In genomic region chr5:891837-892389, GRCh38 we compare ENCODE assay signal across 8 cellular contexts. TPM values are rescaled to one million over a fixed set of nuclear protein-coding genes. Genes with fewer than 3 reads are reported as not detected.
A peak's percentile ranks its signal among the peaks of the same experiment; 100 is the strongest.
DNase-seq lines count a peak whose midpoint lies in the region; ATAC-seq and TF ChIP-seq lines count a peak whose summit lies in the region.

No MANE protein-coding gene starts in this region.

- H3K4me1 Mint-ChIP-seq in activated naive CD8-positive, alpha-beta T cell treated with anti-CD3 and anti-CD28 coated beads for 36 hours, result peaks cover 24% of the 10 kb centered on the region

- peak overlapping the region; percentile 100 for H2AFZ ChIP-seq in IMR-90 (replicated peaks; ENCODE audit: low read length, poor library complexity)

- DNase-seq in stimulated activated CD4-positive, alpha-beta T cell treated with anti-CD3 and anti-CD28 coated beads, Interleukin-15, amount 100 ng/mL, for 24 hours, result peak; percentile 24
- no peak for DNase-seq in stimulated activated CD4-positive, alpha-beta T cell treated with anti-CD3 and anti-CD28 coated beads, Interleukin-4, amount 100 ng/mL, for 1 hour
- DNase-seq in IMR-90, result peak; percentile 17
- DNase-seq in activated naive CD8-positive, alpha-beta T cell treated with anti-CD3 and anti-CD28 coated beads for 36 hours, result no peak
- DNase-seq in left ventricle myocardium superior, result no peak
- no peak for DNase-seq in retinal pigment epithelial cell (ENCODE audit: low read depth)
- no peak for DNase-seq in islet precursor cell

- peak overlapping the region; percentile 90 to 93 for H4K8ac ChIP-seq in IMR-90 (ENCODE audit: low read depth in 2 of 2, low read length in 2 of 2)

- no peaks in the 10 kb centered on the region; the same call in 1 of the 2 replicates for H3K9me1 ChIP-seq in IMR-90 (ENCODE audit: insufficient read depth, low read length)

- peak overlapping the region; percentile 85 for H3K4me3 Mint-ChIP-seq in activated naive CD8-positive, alpha-beta T cell treated with anti-CD3 and anti-CD28 coated beads for 36 hours

- in situ Hi-C loops in IMR-90 (cut with MboI; ENCODE audit: low sequenced_read_pairs), result no loop called here

- H3K18ac ChIP-seq in IMR-90 (ENCODE audit: low read depth, low read length), result peak overlapping the region; percentile 27; the same call in 1 of the 2 replicates

- peak overlapping the region; percentile 98 for H3K9ac ChIP-seq in IMR-90 (ENCODE audit: low read depth, low read length)

- H3K9me3 Mint-ChIP-seq in activated naive CD8-positive, alpha-beta T cell treated with anti-CD3 and anti-CD28 coated beads for 36 hours, result no peaks in the 10 kb centered on the region

- H2BK120ac ChIP-seq in IMR-90 (ENCODE audit: low read depth, low read length), result peak overlapping the region; percentile 53; the same call in 1 of the 2 replicates

- no peaks in the 10 kb centered on the region for H3K27me3 Mint-ChIP-seq in activated naive CD8-positive, alpha-beta T cell treated with anti-CD3 and anti-CD28 coated beads for 36 hours

- H4K91ac ChIP-seq in IMR-90 (ENCODE audit: insufficient read depth, low read depth, low read length), result peak overlapping the region; percentile 78

- H4K20me1 ChIP-seq in IMR-90 (ENCODE audit: insufficient read depth, low read length), result no peaks in the 10 kb centered on the region; the same call in 1 of the 2 replicates

- ATAC-seq in IMR-90 (ENCODE audit: low read depth) (peak; percentile 45), left ventricle myocardium superior (peak; percentile 32), GM21737 (IDR thresholded peaks at IDR 0.05; ENCODE audit: unreplicated experiment) (no peak)

- peak overlapping the region; percentile 96 for H3K23ac ChIP-seq in IMR-90 (ENCODE audit: low read depth, low read length)

- H3K56ac ChIP-seq in IMR-90 (ENCODE audit: extremely low read depth, insufficient read depth, low read length), result peak overlapping the region; percentile 56

- no peaks in the 10 kb centered on the region for H3K27me3 ChIP-seq in IMR-90 (ENCODE audit: control insufficient read depth, insufficient read depth, low read length)

- H3K4me3 ChIP-seq in IMR-90 (ENCODE audit: insufficient read depth, low read depth, low read length), result peak overlapping the region; percentile 100
- peak overlapping the region; percentile 91 for H3K4me3 ChIP-seq in retinal pigment epithelial cell (ENCODE audit: low read length)

- H3K4me1 ChIP-seq in IMR-90 (ENCODE audit: control insufficient read depth, insufficient read depth, low read length), result peaks cover 8% of the 10 kb centered on the region

- H4K5ac ChIP-seq in IMR-90 (ENCODE audit: low read depth, low read length), result peak overlapping the region; percentile 96

- H3K27ac ChIP-seq in IMR-90 (ENCODE audit: insufficient read depth, low read length), result peak overlapping the region; percentile 96

- POLR2A ChIA-PET in IMR-90 (lab: Charles Lee; ENCODE audit: unreplicated experiment), result no interaction called here

- intact Hi-C loops in IMR-90 (cut with micrococcal nuclease) (no loop called here), left ventricle myocardium superior (cut with micrococcal nuclease) (no loop called here)

- H2BK5ac ChIP-seq in IMR-90 (ENCODE audit: low read depth, low read length, poor library complexity, severe bottlenecking), result peak overlapping the region; percentile 90

- peak overlapping the region; percentile 94 for H3K4ac ChIP-seq in IMR-90 (ENCODE audit: low read depth, low read length)

- TF ChIP-seq POLR2A in IMR-90 (IDR thresholded peaks at IDR 0.05; ENCODE audit: low read depth, low read length), result no peak

- no peak for TF ChIP-seq RAD21 in IMR-90 (IDR thresholded peaks at IDR 0.05; ENCODE audit: low read length)

- H2BK20ac ChIP-seq in IMR-90 (ENCODE audit: low read depth, low read length), result no peak overlapping the region

- WGBS in IMR-90 (ENCODE audit: extremely low coverage in 2 of 2, insufficient read length in 1 of 2), 2 experiments, result 41% methylated on average over 6 of the region's 25 CpGs; no CpG with 5 or more reads in 1 of the 2 experiments

- H3K4me2 ChIP-seq in IMR-90 (ENCODE audit: low read depth, low read length), result peak overlapping the region; percentile 100

- dilution Hi-C loops in IMR-90 (cut with HindIII; ENCODE audit: low sequenced_read_pairs, unreplicated experiment), result no loop called here

- CTCF ChIA-PET in IMR-90 (lab: Yijun Ruan, JAX), result interaction anchor here (1.7 kb wide), 1 partner anchor 11 kb away, joined by 4 read pairs; no protein-coding TSS in a partner anchor

- peak overlapping the region; percentile 90 for H3K27ac Mint-ChIP-seq in activated naive CD8-positive, alpha-beta T cell treated with anti-CD3 and anti-CD28 coated beads for 36 hours

- H3K14ac ChIP-seq in IMR-90 (replicated peaks; ENCODE audit: low read depth, low read length), result peak overlapping the region; percentile 96

- no peaks in the 10 kb centered on the region for H3K9me3 ChIP-seq in IMR-90 (ENCODE audit: control insufficient read depth, insufficient read depth, low read length)

- H2BK15ac ChIP-seq in IMR-90 (ENCODE audit: low read depth, low read length), result no peak overlapping the region

- H3K36me3 ChIP-seq in IMR-90 (ENCODE audit: control insufficient read depth, insufficient read depth, low read length), result peaks cover 38% of the 10 kb centered on the region

- no TSS peak for BruUV-seq in IMR-90 (replicated peaks; lab: Mats Ljungman, UMichigan)

- no peak for TF ChIP-seq CTCF in IMR-90 (conservative IDR thresholded peaks at IDR 0.05; ENCODE audit: low read depth, low read length)
- no peak for TF ChIP-seq CTCF in retinal pigment epithelial cell (conservative IDR thresholded peaks at IDR 0.05; ENCODE audit: low read depth, low read length)

- H3K79me1 ChIP-seq in IMR-90 (ENCODE audit: low read depth in 1 of 2, low read length in 2 of 2), result peaks cover 34 to 58% of the 10 kb centered on the region in 2 experiments

- peak overlapping the region; percentile 96 for H2AK9ac ChIP-seq in IMR-90 (replicated peaks; ENCODE audit: low read depth, low read length, poor library complexity)

- H2AK5ac ChIP-seq in IMR-90 (ENCODE audit: low read depth, low read length), result peak overlapping the region; percentile 86

- peaks cover 61% of the 10 kb centered on the region for H3K36me3 Mint-ChIP-seq in activated naive CD8-positive, alpha-beta T cell treated with anti-CD3 and anti-CD28 coated beads for 36 hours

TF ChIP-seq in IMR-90, 13 proteins besides CTCF, POLR2A, EP300 and RAD21:
- no peak for TF ChIP-seq NFE2L2 (IDR thresholded peaks at IDR 0.05; ENCODE audit: low read depth, low read length)
- no peak for TF ChIP-seq RCOR1 (IDR thresholded peaks at IDR 0.05; ENCODE audit: insufficient replicate concordance, low read length)
- TF ChIP-seq CHD1 (IDR thresholded peaks at IDR 0.05; ENCODE audit: low read depth, low read length), result no peak
- no peak for TF ChIP-seq FOS (IDR thresholded peaks at IDR 0.05; ENCODE audit: low read depth, low read length)
- no peak for TF ChIP-seq BHLHE40 (IDR thresholded peaks at IDR 0.05; ENCODE audit: low read depth, low read length)
- TF ChIP-seq CEBPB (IDR thresholded peaks at IDR 0.05; ENCODE audit: low read depth, low read length), result no peak
- TF ChIP-seq ELK1 (IDR thresholded peaks at IDR 0.05; ENCODE audit: borderline replicate concordance, low read depth, low read length), result no peak
- no peak for TF ChIP-seq MAFK (IDR thresholded peaks at IDR 0.05; ENCODE audit: low read depth, low read length)
- TF ChIP-seq SMC3 (IDR thresholded peaks at IDR 0.05; ENCODE audit: low read depth, low read length), result no peak
- no peak for TF ChIP-seq MAZ (IDR thresholded peaks at IDR 0.05; ENCODE audit: borderline replicate concordance, low read depth, low read length)
- TF ChIP-seq USF2 (IDR thresholded peaks at IDR 0.05; ENCODE audit: low read depth, low read length), result no peak
- no peak for TF ChIP-seq RFX5 (IDR thresholded peaks at IDR 0.05; ENCODE audit: low read depth, low read length)
- TF ChIP-seq MXI1 (IDR thresholded peaks at IDR 0.05; ENCODE audit: borderline replicate concordance, low read depth, low read length), result no peak; the same call in 1 of the 2 replicates

RNA-seq across cellular contexts. Expression of gene BRD9, which starts 0.7 kb away (rescaled TPM):
- 40.0 and 43.4 TPM in 2 replicates for total RNA-seq in IMR-90 (2012; rRNA removed)
- 19.1 and 22.0 TPM in 2 replicates for polyA plus RNA-seq in IMR-90 (2012; rRNA removed)
- polyA plus RNA-seq in IMR-90 (2012; cell fraction: cytosol; rRNA removed), result 11.5 and 12.8 TPM in 2 replicates
- polyA plus RNA-seq in IMR-90 (2012; cell fraction: nucleus; rRNA removed; ENCODE audit: low replicate concordance), result 37.5 and 50.9 TPM in 2 replicates
- total RNA-seq in activated naive CD8-positive, alpha-beta T cell treated with anti-CD3 and anti-CD28 coated beads for 36 hours, result 10 to 100 TPM; 50.1 to 51.6 TPM
- 26.1 TPM for total RNA-seq in left ventricle myocardium superior

RNA-seq across cellular contexts. Expression of gene TRIP13, which starts 0.8 kb away (rescaled TPM):
- total RNA-seq in IMR-90 (2012; rRNA removed), result 27.2 and 35.5 TPM in 2 replicates
- polyA plus RNA-seq in IMR-90 (2012; rRNA removed), result 16.3 and 17.1 TPM in 2 replicates
- 6.5 and 11.4 TPM in 2 replicates for polyA plus RNA-seq in IMR-90 (2012; cell fraction: cytosol; rRNA removed)
- 4.6 and 11.3 TPM in 2 replicates for polyA plus RNA-seq in IMR-90 (2012; cell fraction: nucleus; rRNA removed; ENCODE audit: low replicate concordance)
- 10 to 100 TPM; 44.2 to 44.6 TPM for total RNA-seq in activated naive CD8-positive, alpha-beta T cell treated with anti-CD3 and anti-CD28 coated beads for 36 hours
- 0.32 TPM for total RNA-seq in left ventricle myocardium superior

RNA-seq across cellular contexts. Expression of gene ZDHHC11, which starts 41.1 kb away (rescaled TPM):
- total RNA-seq in IMR-90 (2012; rRNA removed) (0.28 and 0.36 TPM in 2 replicates), left ventricle myocardium superior (40.1 TPM)
- polyA plus RNA-seq in IMR-90 (2012; rRNA removed), result 1.6 and 1.7 TPM in 2 replicates
- polyA plus RNA-seq in IMR-90 (2012; cell fraction: cytosol; rRNA removed), result 0.14 and 0.51 TPM in 2 replicates
- 6.4 and 9.8 TPM in 2 replicates for polyA plus RNA-seq in IMR-90 (2012; cell fraction: nucleus; rRNA removed; ENCODE audit: low replicate concordance)
- 1 to 10 TPM; 4.5 to 5.5 TPM for total RNA-seq in activated naive CD8-positive, alpha-beta T cell treated with anti-CD3 and anti-CD28 coated beads for 36 hours

Comparison
In these comparisons a context has a peak if more than half of its experiments do, and no peak if none do; other contexts are left out.
1. DNase-seq: peak in stimulated activated CD4-positive, alpha-beta T cell treated with anti-CD3 and anti-CD28 coated beads, Interleukin-15, amount 100 ng/mL, for 24 hours (single experiment) and IMR-90 (single experiment); none in stimulated activated CD4-positive, alpha-beta T cell treated with anti-CD3 and anti-CD28 coated beads, Interleukin-4, amount 100 ng/mL, for 1 hour (single experiment), activated naive CD8-positive, alpha-beta T cell treated with anti-CD3 and anti-CD28 coated beads for 36 hours (single experiment), left ventricle myocardium superior (single experiment), retinal pigment epithelial cell (single experiment) and islet precursor cell (single experiment).
2. RNA of gene TRIP13, which starts 0.8 kb away (total RNA-seq): 44.2 to 44.6 TPM in activated naive CD8-positive, alpha-beta T cell treated with anti-CD3 and anti-CD28 coated beads for 36 hours and 27.2 to 35.5 TPM in IMR-90; 0.32 TPM in left ventricle myocardium superior (single experiment); every median in the first group is over 10 times any median in the second.